16 cellular contexts compared by ENCODE assay signal in genomic region chr16:11988258-11988978, GRCh38. TPM values are rescaled to one million over a fixed set of nuclear protein-coding genes. Genes with fewer than 3 reads are reported as not detected.
DNase-seq lines count a peak whose midpoint lies in the region; ATAC-seq and TF ChIP-seq lines count a peak whose summit lies in the region.
"Had no signal": no experiment of that assay in that cellular context is flagged by ENCODE, and none has a peak within 500 bp of the region (broad histone marks: within the 10 kb centered on the region; RNA-seq: fewer than 3 reads in every experiment).

No MANE protein-coding gene starts in this region.

- H3K27ac ChIP-seq in WERI-Rb-1 (peak overlapping the region; percentile 46; the same call in 1 of the 2 replicates), cingulate gyrus (ENCODE audit: low read depth, low read length) (peak overlapping the region; percentile 65), layer of hippocampus (ENCODE audit: low read depth, low read length) (peak overlapping the region; percentile 71), temporal lobe (ENCODE audit: low read depth, low read length) (peak overlapping the region; percentile 89)
- H3K27ac ChIP-seq: A549, GM23248 had no signal

- ATAC-seq in activated CD4-positive, CD25-positive, alpha-beta regulatory T cell treated with anti-CD3 and anti-CD28 coated beads, Interleukin-2, amount 50 U/mL, for 24 hours: no peak
- ATAC-seq: A549 had no signal

- DNase-seq in WERI-Rb-1 (no peak), T-helper 9 cell (no peak), DMS79 (lab: John Stamatoyannopoulos, UW) (no peak)
- DNase-seq in stimulated activated naive CD4-positive, alpha-beta T cell treated with Interleukin-2 at 50 U/mL for 16 hours (lab: John Stamatoyannopoulos, UW): no peak
- DNase-seq: CD4-positive, alpha-beta memory T cell; COR-L47; DMS153; GF-D8; GM23248; H9; Karpas-422 had no signal

- H3K36me3 ChIP-seq in WERI-Rb-1: no peaks in the 10 kb centered on the region

- H3K27me3 ChIP-seq in WERI-Rb-1 (ENCODE audit: insufficient read depth, low read depth, severe bottlenecking) (no peaks in the 10 kb centered on the region), layer of hippocampus (ENCODE audit: control insufficient read depth, insufficient read depth, low read length) (no peaks in the 10 kb centered on the region)

- H3K4me3 ChIP-seq in WERI-Rb-1 (ENCODE audit: low read depth, low read length): no peak overlapping the region
- H3K4me3 ChIP-seq: A549, GM23248 had no signal

- no peak for TF ChIP-seq CTCF in WERI-Rb-1 (IDR thresholded peaks at IDR 0.05; ENCODE audit: low read depth, low read length)

- H3K9me3 ChIP-seq in WERI-Rb-1 (ENCODE audit: severe bottlenecking): no peaks in the 10 kb centered on the region
- H3K9me3 ChIP-seq: A549 had no signal

RNA-seq across cellular contexts. Expression of gene SNX29, which starts 11.9 kb away (rescaled TPM):
- 18.4 TPM for total RNA-seq in temporal lobe

RNA-seq across cellular contexts. Expression of gene TNFRSF17, which starts 23.4 kb away (rescaled TPM):
- not detected for total RNA-seq in temporal lobe
- total RNA-seq: CD4-positive, alpha-beta memory T cell; GM23248; H9 had no signal

RNA-seq across cellular contexts. Expression of gene NPIPB2, which starts 46.6 kb away (rescaled TPM):
- 3.9 TPM for total RNA-seq in temporal lobe
